Comparison of ENCODE assay signal across 9 cellular contexts in the genomic region with DNA sequence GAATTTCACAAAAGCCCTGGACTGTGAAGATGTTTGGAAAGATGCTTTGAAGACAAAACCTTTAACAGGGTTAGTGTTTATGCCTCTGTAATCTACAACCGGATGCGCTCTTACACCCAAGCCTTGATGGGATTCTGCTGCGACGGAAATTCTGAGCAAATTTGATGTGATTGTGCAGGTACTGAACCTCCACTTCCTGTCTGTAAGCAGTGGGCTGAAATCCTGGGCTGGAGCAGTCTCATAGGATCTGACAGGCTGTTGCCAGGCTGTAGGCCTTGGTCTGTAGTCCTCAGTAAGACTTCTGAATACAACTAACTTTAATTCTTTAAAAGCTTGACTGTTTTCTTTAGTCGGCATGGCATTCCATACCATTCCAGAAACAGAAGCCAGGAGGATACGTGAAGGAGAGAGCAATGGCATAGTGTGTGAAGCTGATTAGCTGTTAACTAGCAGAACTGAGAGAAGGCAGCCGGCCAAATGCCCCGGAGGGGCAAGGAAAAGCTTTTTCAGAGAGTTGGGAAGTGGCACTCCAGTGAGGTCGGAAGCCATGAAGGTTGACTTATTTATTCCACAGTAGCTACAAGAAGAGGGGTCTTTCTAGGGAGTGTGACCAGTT.
DNase-seq lines count a peak whose midpoint lies in the region; ATAC-seq and TF ChIP-seq lines count a peak whose summit lies in the region.
"Had no signal": no experiment of that assay in that cellular context is flagged by ENCODE, and none has a peak within 500 bp of the region (broad histone marks: within the 10 kb centered on the region; RNA-seq: fewer than 3 reads in every experiment).

No MANE protein-coding gene starts in this region.

- no peaks in the 10 kb centered on the region for H4K20me1 ChIP-seq in hepatocyte (ENCODE audit: insufficient read depth, poor library complexity, severe bottlenecking)

- 64% methylated on average over 9 of the region's 9 CpGs for WGBS in hepatocyte (ENCODE audit: low lambda C conversion rate, missing lambda C conversion rate)

- H3K27me3 Mint-ChIP-seq in activated T-helper 1 cell treated with anti-CD3 and anti-CD28 coated beads, Interleukin-12 subunit alpha, Interleukin-12 subunit beta, Interleukin-2, Interleukin-4 antibody, amounts not matched to agents 30 ng/mL and 10 ng/mL and 1 ng/mL, durations not matched to agents 14 hours and 24 hours and 36 hours (ENCODE audit: insufficient read depth) = no peaks in the 10 kb centered on the region

- in situ Hi-C loops in KBM-7 (cut with MboI; ENCODE audit: low pct_unique_long_range_greater_than_20kb, low sequenced_read_pairs) = no loop called here

- H3K4me1 ChIP-seq in hepatocyte (ENCODE audit: insufficient read depth) = peaks cover 15% of the 10 kb centered on the region

- no peak overlapping the region for H3K4me2 ChIP-seq in hepatocyte

- peaks cover 21% of the 10 kb centered on the region for H3K36me3 Mint-ChIP-seq in activated T-helper 1 cell treated with anti-CD3 and anti-CD28 coated beads, Interleukin-12 subunit alpha, Interleukin-12 subunit beta, Interleukin-2, Interleukin-4 antibody, amounts not matched to agents 30 ng/mL and 10 ng/mL and 1 ng/mL, durations not matched to agents 14 hours and 24 hours and 36 hours (ENCODE audit: low read depth)

- H2AFZ ChIP-seq in hepatocyte = peak overlapping the region; percentile 24

- H3K79me2 ChIP-seq in hepatocyte = no peaks in the 10 kb centered on the region

- peaks cover 65% of the 10 kb centered on the region for H3K4me1 Mint-ChIP-seq in activated T-helper 1 cell treated with anti-CD3 and anti-CD28 coated beads, Interleukin-12 subunit alpha, Interleukin-12 subunit beta, Interleukin-2, Interleukin-4 antibody, amounts not matched to agents 30 ng/mL and 10 ng/mL and 1 ng/mL, durations not matched to agents 14 hours and 24 hours and 36 hours (ENCODE audit: low read depth)

- no peak for ATAC-seq in left colon
- ATAC-seq in HG03520 (IDR thresholded peaks at IDR 0.05; ENCODE audit: unreplicated experiment) = no peak

- TF ChIP-seq CTCF in hepatocyte (IDR thresholded peaks at IDR 0.05; ENCODE audit: poor library complexity) = no peak

- H3K4me3 ChIP-seq in hepatocyte = no peak overlapping the region

- H3K27ac Mint-ChIP-seq in activated T-helper 1 cell treated with anti-CD3 and anti-CD28 coated beads, Interleukin-12 subunit alpha, Interleukin-12 subunit beta, Interleukin-2, Interleukin-4 antibody, amounts not matched to agents 30 ng/mL and 10 ng/mL and 1 ng/mL, durations not matched to agents 14 hours and 24 hours and 36 hours = peak overlapping the region; percentile 97

- peak overlapping the region; percentile 78 for H3K4me3 Mint-ChIP-seq in activated T-helper 1 cell treated with anti-CD3 and anti-CD28 coated beads, Interleukin-12 subunit alpha, Interleukin-12 subunit beta, Interleukin-2, Interleukin-4 antibody, amounts not matched to agents 30 ng/mL and 10 ng/mL and 1 ng/mL, durations not matched to agents 14 hours and 24 hours and 36 hours

- H3K36me3 ChIP-seq in hepatocyte (replicated peaks; ENCODE audit: insufficient read depth, low read depth) = no peaks in the 10 kb centered on the region
- H3K36me3 ChIP-seq: thoracic aorta had no signal

- no peaks in the 10 kb centered on the region for H3K9me2 ChIP-seq in hepatocyte (replicated peaks; ENCODE audit: insufficient read depth)

- H3K27ac ChIP-seq in hepatocyte = no peak overlapping the region
- H3K27ac ChIP-seq: thoracic aorta had no signal

- intact Hi-C loops in activated T-helper 1 cell treated with anti-CD3 and anti-CD28 coated beads, Interleukin-12 subunit alpha, Interleukin-12 subunit beta, Interleukin-2, Interleukin-4 antibody, amounts not matched to agents 30 ng/mL and 10 ng/mL and 1 ng/mL, durations not matched to agents 14 hours and 24 hours and 36 hours (cut with micrococcal nuclease) = loop anchor here (2.0 to 5.0 kb wide), 7 partner anchors 96 to 1717 kb away; a partner anchor contains a TSS
- intact Hi-C loops in left colon (cut with DNase I, micrococcal nuclease) = no loop called here

- DNase-seq in NCI-H2227 treated with DMSO at 0.1 percent for 48 hours (lab: John Stamatoyannopoulos, UW) = peak; percentile 59
- DNase-seq in activated T-helper 1 cell treated with anti-CD3 and anti-CD28 coated beads, Interleukin-12 subunit alpha, Interleukin-12 subunit beta, Interleukin-2, Interleukin-4 antibody, amounts not matched to agents 30 ng/mL and 10 ng/mL and 1 ng/mL, durations not matched to agents 14 hours and 24 hours and 36 hours (ENCODE audit: low spot score) = peak; percentile 57
- no peak for DNase-seq in hepatocyte (ENCODE audit: low spot score)
- DNase-seq in stimulated activated CD4-positive, alpha-beta T cell treated with anti-CD3 and anti-CD28 coated beads, Interleukin-4, amount 100 ng/mL, for 4 hours = peak; percentile 42 to 81
- no peak for DNase-seq in KBM-7
- no peak for DNase-seq in NCI-H1436 (lab: John Stamatoyannopoulos, UW)
- no peak for DNase-seq in left colon

- H3K9me3 Mint-ChIP-seq in activated T-helper 1 cell treated with anti-CD3 and anti-CD28 coated beads, Interleukin-12 subunit alpha, Interleukin-12 subunit beta, Interleukin-2, Interleukin-4 antibody, amounts not matched to agents 30 ng/mL and 10 ng/mL and 1 ng/mL, durations not matched to agents 14 hours and 24 hours and 36 hours = peaks cover 15% of the 10 kb centered on the region

- H3K9me3 ChIP-seq in hepatocyte (ENCODE audit: low read depth) = no peaks in the 10 kb centered on the region
- H3K9me3 ChIP-seq: thoracic aorta had no signal

- H3K27me3 ChIP-seq in hepatocyte = no peaks in the 10 kb centered on the region

Comparison
In these comparisons a context has a peak if more than half of its experiments do, and no peak if none do; other contexts are left out.
1. DNase-seq: peak in NCI-H2227 treated with DMSO at 0.1 percent for 48 hours (single experiment), activated T-helper 1 cell treated with anti-CD3 and anti-CD28 coated beads, Interleukin-12 subunit alpha, Interleukin-12 subunit beta, Interleukin-2, Interleukin-4 antibody, amounts not matched to agents 30 ng/mL and 10 ng/mL and 1 ng/mL, durations not matched to agents 14 hours and 24 hours and 36 hours (single experiment) and stimulated activated CD4-positive, alpha-beta T cell treated with anti-CD3 and anti-CD28 coated beads, Interleukin-4, amount 100 ng/mL, for 4 hours (2 of 2); none in hepatocyte (single experiment), KBM-7 (single experiment), NCI-H1436 (single experiment) and left colon (0 of 2).